8 cellular contexts compared by ENCODE assay signal in the genomic region with DNA sequence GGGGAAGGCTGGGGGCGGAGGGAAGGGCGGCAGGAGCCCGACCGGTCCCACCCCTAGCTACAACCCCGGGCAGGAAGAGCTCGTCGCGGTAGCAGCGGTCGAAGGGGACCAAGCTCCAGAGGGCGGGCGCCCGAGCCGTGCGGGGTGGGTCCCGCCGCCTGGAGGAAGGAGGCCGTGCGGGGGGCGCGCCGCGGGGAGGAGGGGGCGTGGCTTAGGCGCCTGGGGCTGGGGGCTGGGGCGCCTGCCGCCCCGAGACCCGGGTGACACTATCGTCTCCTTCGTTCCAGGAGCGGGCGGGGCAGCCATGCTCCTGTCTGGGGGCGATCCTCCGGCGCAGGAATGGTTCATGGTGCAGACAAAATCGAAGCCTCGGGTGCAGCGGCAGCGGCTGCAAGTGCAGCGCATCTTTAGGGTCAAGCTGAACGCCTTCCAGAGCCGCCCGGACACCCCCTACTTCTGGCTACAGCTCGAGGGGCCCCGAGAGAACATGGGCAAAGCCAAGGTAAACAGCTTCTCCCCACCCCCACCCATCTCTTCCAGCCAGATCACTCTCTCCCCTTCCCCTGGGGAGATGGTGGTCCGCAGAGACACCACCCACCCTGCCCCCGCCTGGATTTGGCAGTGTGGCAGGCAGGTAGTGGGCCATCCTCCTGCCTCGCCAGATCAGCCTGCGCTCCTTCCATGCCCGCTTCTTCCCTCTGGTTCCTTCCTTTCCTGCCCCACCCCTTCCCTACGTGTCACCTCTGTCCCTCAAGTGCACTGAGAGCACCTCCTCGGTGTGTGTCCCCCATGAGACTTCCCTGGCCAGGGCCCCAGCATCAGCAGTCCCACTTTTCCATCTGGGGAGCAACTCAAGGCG. TPM values are rescaled to one million over a fixed set of nuclear protein-coding genes. Genes with fewer than 3 reads are reported as not detected.
DNase-seq lines count a peak whose midpoint lies in the region; ATAC-seq and TF ChIP-seq lines count a peak whose summit lies in the region.

A gene (plus strand): TSS at position 61 of the 859 bp plus-strand sequence. CDS start 244 bp downstream, at position 305.

- H3K27ac Mint-ChIP-seq in activated naive CD8-positive, alpha-beta T cell = no peak within 1 kb of the TSS

- H3K27me3 Mint-ChIP-seq in activated naive CD8-positive, alpha-beta T cell = peaks cover 3% of the 10 kb centered on the region

- peaks cover 8% of the 10 kb centered on the region for H3K4me1 Mint-ChIP-seq in activated naive CD8-positive, alpha-beta T cell (ENCODE audit: low read depth)

- intact Hi-C loops in head of caudate nucleus (cut with DNase I) = no loop called here

- H3K36me3 Mint-ChIP-seq in activated naive CD8-positive, alpha-beta T cell = no peaks in the 10 kb centered on the region

- no peak for TF ChIP-seq CTCF in omental fat pad (IDR thresholded peaks at IDR 0.05)

- no peaks in the 10 kb centered on the region for H3K9me3 Mint-ChIP-seq in activated naive CD8-positive, alpha-beta T cell (ENCODE audit: low read depth)

- peak; percentile 83 for ATAC-seq in omental fat pad (ENCODE audit: low FRiP score)
- ATAC-seq in GM18870 (IDR thresholded peaks at IDR 0.05; ENCODE audit: unreplicated experiment) = no peak
- ATAC-seq in HG03095 (IDR thresholded peaks at IDR 0.05; ENCODE audit: unreplicated experiment) = no peak

- H3K4me3 Mint-ChIP-seq in activated naive CD8-positive, alpha-beta T cell = peak within 1 kb of the TSS; percentile 73

- DNase-seq in DMS79 treated with DMSO at 0.1 percent for 48 hours (lab: John Stamatoyannopoulos, UW) (peak; percentile 69), NCI-H345 treated with DMSO at 0.1 percent for 48 hours (lab: John Stamatoyannopoulos, UW; ENCODE audit: unreplicated experiment) (peak; percentile 7), head of caudate nucleus (peak in 29 of 42 donors; percentile 2 to 62 (median 32)), omental fat pad (ENCODE audit: low spot score) (no peak), HUDEP-2 (lab: John Stamatoyannopoulos, UW; ENCODE audit: unreplicated experiment in 76 of 76) (no peak)

RNA-seq across cellular contexts. Expression of the gene that starts here (rescaled TPM):
- 10 to 100 TPM in 3 of 4 donors, 1 to 10 TPM in 1; 4.6 to 24.9 (median 13.0) TPM for total RNA-seq in omental fat pad

Comparison
In these comparisons a context has a peak if more than half of its experiments do, and no peak if none do; other contexts are left out.
1. DNase-seq: peak in DMS79 treated with DMSO at 0.1 percent for 48 hours (single experiment), NCI-H345 treated with DMSO at 0.1 percent for 48 hours (single experiment) and head of caudate nucleus (29 of 42); none in omental fat pad (single experiment) and HUDEP-2 (0 of 76).